In genomic region chr2:234823196-234823876, GRCh38 we compare ENCODE assay signal across 15 cellular contexts.
DNase-seq lines count a peak whose midpoint lies in the region; ATAC-seq and TF ChIP-seq lines count a peak whose summit lies in the region.
"Had no signal": no experiment of that assay in that cellular context is flagged by ENCODE, and none has a peak within 500 bp of the region (broad histone marks: within the 10 kb centered on the region; RNA-seq: fewer than 3 reads in every experiment).

No MANE protein-coding gene starts in this region.

- no peak overlapping the region for H2AK5ac ChIP-seq in neuronal stem cell (ENCODE audit: low read depth, low read length)

- no peak for TF ChIP-seq EP300 in SK-N-SH (IDR thresholded peaks at IDR 0.05; ENCODE audit: borderline replicate concordance in 1 of 2, low read depth in 1 of 2, low read length in 1 of 2)

- DNase-seq in SK-N-SH (no peak), left ventricle myocardium inferior (no peak), neuronal stem cell (ENCODE audit: low spot score) (no peak), uterus (peak in 1 of 2 donors; percentile 27), immature natural killer cell (no peak), NCI-H1048 (lab: John Stamatoyannopoulos, UW) (no peak)
- DNase-seq in stimulated activated naive CD8-positive, alpha-beta T cell treated with anti-CD3 and anti-CD28 coated beads, Interleukin-15, Interleukin-2, amounts not matched to agents 100 U/mL and 50 U/mL, for 24 hours: no peak
- DNase-seq: activated CD4-positive, CD25-positive, alpha-beta regulatory T cell; activated naive CD4-positive, alpha-beta T cell; effector CD8-positive, alpha-beta T cell; NCI-H1092; OCI-M1 had no signal

- H3K27me3 Mint-ChIP-seq in immature natural killer cell (ENCODE audit: low read depth in 3 of 3): peaks cover 3 to 9% (median 7%) of the 10 kb centered on the region in 3 donors
- H3K27me3 Mint-ChIP-seq: progenitor cell of endocrine pancreas had no signal

- no peak overlapping the region for H3K14ac ChIP-seq in neuronal stem cell (ENCODE audit: low read length)

- H3K23ac ChIP-seq in neuronal stem cell (ENCODE audit: low read depth, low read length, poor library complexity): no peak overlapping the region

- H3K9me3 ChIP-seq in SK-N-SH: no peaks in the 10 kb centered on the region
- H3K9me3 ChIP-seq in left ventricle myocardium inferior (replicated peaks): no peaks in the 10 kb centered on the region
- no peaks in the 10 kb centered on the region for H3K9me3 ChIP-seq in neuronal stem cell (replicated peaks in 1 of 2; ENCODE audit: control insufficient read depth in 2 of 2, insufficient read depth in 1 of 2, low read depth in 1 of 2, low read length in 2 of 2)
- H3K9me3 ChIP-seq in uterus: no peaks in the 10 kb centered on the region

- H2BK12ac ChIP-seq in neuronal stem cell (ENCODE audit: low read length): peak overlapping the region; percentile 25

- H3F3A ChIP-seq in SK-N-SH (replicated peaks; ENCODE audit: insufficient read depth): peaks cover 9% of the 10 kb centered on the region

- H4K91ac ChIP-seq in neuronal stem cell (ENCODE audit: low read depth, low read length, poor library complexity): no peak overlapping the region

- H4K20me1 ChIP-seq in SK-N-SH (ENCODE audit: insufficient read depth): no peaks in the 10 kb centered on the region

- H3K27ac ChIP-seq in SK-N-SH (ENCODE audit: low read depth in 2 of 2, low read length in 1 of 2): peak overlapping the region; percentile 45 to 75; a peak in 3 of 4 replicates
- H3K27ac ChIP-seq in left ventricle myocardium inferior (replicated peaks): peak overlapping the region; percentile 55
- peak overlapping the region; percentile 20 for H3K27ac ChIP-seq in neuronal stem cell (replicated peaks; ENCODE audit: low read length)
- H3K27ac ChIP-seq in uterus: peak overlapping the region; percentile 22 to 45

- TF ChIP-seq CTCF in SK-N-SH (IDR thresholded peaks at IDR 0.05): no peak
- no peak for TF ChIP-seq CTCF in left ventricle myocardium inferior (IDR thresholded peaks at IDR 0.05; ENCODE audit: borderline replicate concordance)
- no peak for TF ChIP-seq CTCF in uterus (IDR thresholded peaks at IDR 0.05)

- TF ChIP-seq POLR2A in uterus (IDR thresholded peaks at IDR 0.05): no peak

- no peaks in the 10 kb centered on the region for H3K36me3 ChIP-seq in SK-N-SH (replicated peaks in 1 of 2; ENCODE audit: control insufficient read depth in 1 of 2, insufficient read depth in 2 of 2, low read length in 1 of 2)
- H3K36me3 ChIP-seq in left ventricle myocardium inferior: no peaks in the 10 kb centered on the region
- no peaks in the 10 kb centered on the region for H3K36me3 ChIP-seq in neuronal stem cell (replicated peaks in 1 of 2; ENCODE audit: control insufficient read depth in 2 of 2, insufficient read depth in 2 of 2, low read length in 2 of 2)
- no peaks in the 10 kb centered on the region for H3K36me3 ChIP-seq in uterus

- no peak overlapping the region for H2BK15ac ChIP-seq in neuronal stem cell (ENCODE audit: low read length)

- no peak overlapping the region for H2BK5ac ChIP-seq in neuronal stem cell (ENCODE audit: low read length)

- peaks cover 2% of the 10 kb centered on the region for H3K79me1 ChIP-seq in neuronal stem cell (ENCODE audit: low read depth, low read length)

- no peaks in the 10 kb centered on the region for H3K9me2 ChIP-seq in SK-N-SH

- no peak overlapping the region for H2BK120ac ChIP-seq in neuronal stem cell (ENCODE audit: low read depth, low read length)

- 0 out of 2 replicates have a peak overlapping the region, but pooled peaks have one; percentile 8 for H2AFZ ChIP-seq in SK-N-SH (ENCODE audit: low read depth)
- H2AFZ ChIP-seq in neuronal stem cell (ENCODE audit: low read length): peak overlapping the region; percentile 50

- no peak for ATAC-seq in SK-N-SH treated with all-trans-retinoic acid at 6 μM for 48 hours
- ATAC-seq in stimulated activated naive CD8-positive, alpha-beta T cell treated with anti-CD3 and anti-CD28 coated beads, Interleukin-15, Interleukin-2, amounts not matched to agents 100 U/mL and 50 U/mL, for 24 hours: no peak

- CTCF ChIA-PET in SK-N-SH (lab: Yijun Ruan, JAX): no interaction called here

- intact Hi-C loops in left ventricle myocardium inferior (cut with micrococcal nuclease): no loop called here
- intact Hi-C loops in uterus (cut with DNase I; ENCODE audit: low total_unique reads): no loop called here

- WGBS in SK-N-SH (ENCODE audit: low lambda C conversion rate): 80% methylated on average over 7 of the region's 7 CpGs
- WGBS in neuronal stem cell (ENCODE audit: extremely low coverage in 2 of 2, insufficient read length in 2 of 2, insufficient replicate concordance in 1 of 2), 2 donors: 100% methylated on average over 1 of the region's 7 CpGs; no CpG with 5 or more reads in 1 of the 2 donors

- H3K79me2 ChIP-seq in SK-N-SH (ENCODE audit: insufficient read depth): no peaks in the 10 kb centered on the region

- no peak for TF ChIP-seq RAD21 in SK-N-SH (IDR thresholded peaks at IDR 0.05; ENCODE audit: low read length)

- H3K9ac ChIP-seq in SK-N-SH (no peak overlapping the region), neuronal stem cell (ENCODE audit: low read depth, low read length, poor library complexity) (no peak overlapping the region)

- H3K4me2 ChIP-seq in SK-N-SH (peak overlapping the region; percentile 49; the same call in 1 of the 2 replicates), neuronal stem cell (ENCODE audit: insufficient read depth, low read length, poor library complexity, severe bottlenecking) (no peak overlapping the region)

- H3K9me3 Mint-ChIP-seq in immature natural killer cell: no peaks in the 10 kb centered on the region
- H3K9me3 Mint-ChIP-seq: IgD-negative memory B cell had no signal

- no peak overlapping the region for H3K27ac Mint-ChIP-seq in immature natural killer cell
- H3K27ac Mint-ChIP-seq: IgD-negative memory B cell, progenitor cell of endocrine pancreas had no signal

- no peaks in the 10 kb centered on the region for H3K4me1 Mint-ChIP-seq in immature natural killer cell

- no peaks in the 10 kb centered on the region for H3K36me3 Mint-ChIP-seq in immature natural killer cell
- H3K36me3 Mint-ChIP-seq: IgD-negative memory B cell had no signal

- H3K4me3 ChIP-seq in SK-N-SH (ENCODE audit: low read depth in 2 of 2, low read length in 1 of 2) (no peak overlapping the region), left ventricle myocardium inferior (no peak overlapping the region), neuronal stem cell (ENCODE audit: low read length in 2 of 2) (no peak overlapping the region), uterus (no peak overlapping the region)

- no peak overlapping the region for H3K4me3 Mint-ChIP-seq in immature natural killer cell
- H3K4me3 Mint-ChIP-seq: IgD-negative memory B cell had no signal

- H3K27me3 ChIP-seq in SK-N-SH (ENCODE audit: insufficient read depth) (no peaks in the 10 kb centered on the region), left ventricle myocardium inferior (ENCODE audit: low read depth) (no peaks in the 10 kb centered on the region), neuronal stem cell (ENCODE audit: control insufficient read depth in 3 of 3, insufficient read depth in 3 of 3, low read depth in 1 of 3, low read length in 3 of 3) (no peaks in the 10 kb centered on the region), uterus (no peaks in the 10 kb centered on the region)

- H3K4me1 ChIP-seq in SK-N-SH (ENCODE audit: control insufficient read depth in 1 of 2, insufficient read depth in 2 of 2, low read depth in 1 of 2, low read length in 1 of 2) (0 out of 4 replicates have a peak, but pooled peaks cover 0 to 3% of the 10 kb centered on the region in 2 experiments), left ventricle myocardium inferior (peaks cover 6% of the 10 kb centered on the region), neuronal stem cell (ENCODE audit: control insufficient read depth in 2 of 2, insufficient read depth in 1 of 2, low read depth in 1 of 2, low read length in 2 of 2) (peaks cover 11 to 15% of the 10 kb centered on the region in 2 donors), uterus (no peaks in the 10 kb centered on the region)

- H3K4ac ChIP-seq in neuronal stem cell (ENCODE audit: low read length): no peak overlapping the region

- no peak overlapping the region for H3K18ac ChIP-seq in neuronal stem cell (ENCODE audit: low read length)

- POLR2A ChIA-PET in SK-N-SH (lab: Yijun Ruan, JAX): no interaction called here

- no peak overlapping the region for H4K8ac ChIP-seq in neuronal stem cell (ENCODE audit: low read depth, low read length)

TF ChIP-seq in SK-N-SH, 30 proteins besides CTCF, POLR2A, EP300 and RAD21:
- TF ChIP-seq EZH2phosphoT487 (IDR thresholded peaks at IDR 0.05; ENCODE audit: borderline replicate concordance, low read depth): no peak
- TF ChIP-seq SIN3A (IDR thresholded peaks at IDR 0.05; ENCODE audit: borderline replicate concordance, low read depth, low read length): no peak
- TF ChIP-seq SMC3 (IDR thresholded peaks at IDR 0.05; ENCODE audit: low read depth, low read length): no peak
- TF ChIP-seq GABPA (IDR thresholded peaks at IDR 0.05; ENCODE audit: low read depth): no peak

TF ChIP-seq in SK-N-SH treated with all-trans-retinoic acid at 6 μM for 48 hours, 23 proteins besides CTCF, POLR2A, EP300 and RAD21:
- TF ChIP-seq PPARA (CRISPR knock-in tag; IDR thresholded peaks at IDR 0.05; ENCODE audit: borderline replicate concordance) (no peak), GLIS3 (CRISPR knock-in tag; IDR thresholded peaks at IDR 0.05) (no peak), ZNF8 (CRISPR knock-in tag; IDR thresholded peaks at IDR 0.05) (no peak), RARB (CRISPR knock-in tag; IDR thresholded peaks at IDR 0.05) (no peak), TOX (CRISPR knock-in tag; IDR thresholded peaks at IDR 0.05; ENCODE audit: borderline replicate concordance) (no peak), ZNF565 (CRISPR knock-in tag; conservative IDR thresholded peaks at IDR 0.05; ENCODE audit: low read depth) (no peak), ZC3H10 (CRISPR knock-in tag; IDR thresholded peaks at IDR 0.05) (no peak), CSDC2 (CRISPR knock-in tag; IDR thresholded peaks at IDR 0.05) (no peak), ZFP30 (CRISPR knock-in tag; IDR thresholded peaks at IDR 0.05) (no peak)
